Comparison of ENCODE assay signal across 2 cellular contexts in genomic region chr18:45208164-45208563, GRCh38.
A peak's percentile ranks its signal among the peaks of the same experiment; 100 is the strongest.
TF ChIP-seq lines count a peak whose summit lies in the region.

No MANE protein-coding gene starts in this region.

TF ChIP-seq in A549, 52 proteins besides CTCF, POLR2A, EP300 and RAD21 (continued from another document):
- peak; percentile 38 for TF ChIP-seq MAFK (IDR thresholded peaks at IDR 0.05; ENCODE audit: partially characterized antibody)

TF ChIP-seq in GM23338, 12 proteins besides CTCF, POLR2A, EP300 and RAD21 (continued from another document):
- TF ChIP-seq NANOG (IDR thresholded peaks at IDR 0.05; ENCODE audit: borderline replicate concordance) (no peak), STAT1 (IDR thresholded peaks at IDR 0.05; ENCODE audit: unreplicated experiment) (no peak), EZH2phosphoT487 (IDR thresholded peaks at IDR 0.05; ENCODE audit: unreplicated experiment) (no peak), ETS1 (IDR thresholded peaks at IDR 0.05) (no peak), ZNF331 (CRISPR knock-in tag; IDR thresholded peaks at IDR 0.05; ENCODE audit: low read depth) (no peak), CREB1 (CRISPR knock-in tag; IDR thresholded peaks at IDR 0.05; ENCODE audit: low read depth) (no peak), ZNF114 (CRISPR knock-in tag; IDR thresholded peaks at IDR 0.05) (no peak)
